Comparison of ENCODE assay signal across 14 cellular contexts in genomic region chr13:99353836-99354235, GRCh38. TPM values are rescaled to one million over a fixed set of nuclear protein-coding genes. Genes with fewer than 3 reads are reported as not detected.
DNase-seq lines count a peak whose midpoint lies in the region; ATAC-seq, FAIRE-seq and TF ChIP-seq lines count a peak whose summit lies in the region.
"Had no signal": no experiment of that assay in that cellular context is flagged by ENCODE, and none has a peak within 500 bp of the region (broad histone marks: within the 10 kb centered on the region; RNA-seq: fewer than 3 reads in every experiment).

No MANE protein-coding gene starts in this region.

- no peaks in the 10 kb centered on the region for H3K27me3 ChIP-seq in BLaER1 treated with 17β-estradiol and CSF1 and Interleukin-3, amounts not matched to agents 10 nM and 100 nM

- no peak for TF ChIP-seq POLR2A in GM12892 (IDR thresholded peaks at IDR 0.05; ENCODE audit: low read depth, low read length)

- H3K9me3 Mint-ChIP-seq in activated T-helper 2 cell treated with anti-CD3 and anti-CD28 coated beads, Interferon-gamma antibody, Interleukin-2, Interleukin-4, amounts not matched to agents 10 μg/mL and 5 μg/mL and 100 μg/mL, durations not matched to agents 14 hours and 24 hours and 36 hours: no peaks in the 10 kb centered on the region

- H3K4me3 ChIP-seq in BLaER1 treated with 17β-estradiol and CSF1 and Interleukin-3, amounts not matched to agents 10 nM and 100 nM: no peak overlapping the region
- H3K4me3 ChIP-seq: prostate gland had no signal

- FAIRE-seq in GM12892 (lab: Jason Lieb, UNC): peak; percentile 78

- H4K20me1 ChIP-seq in BLaER1 treated with 17β-estradiol and CSF1 and Interleukin-3, amounts not matched to agents 10 nM and 100 nM: peaks cover 5 to 47% (median 22%) of the 10 kb centered on the region in 11 experiments; a peak in 18 of 22 replicates

- H3K27me3 Mint-ChIP-seq in activated T-helper 2 cell treated with anti-CD3 and anti-CD28 coated beads, Interferon-gamma antibody, Interleukin-2, Interleukin-4, amounts not matched to agents 10 μg/mL and 5 μg/mL and 100 μg/mL, durations not matched to agents 14 hours and 24 hours and 36 hours (ENCODE audit: low read depth): no peaks in the 10 kb centered on the region

- peaks cover 62% of the 10 kb centered on the region for H3K36me3 Mint-ChIP-seq in activated T-helper 2 cell treated with anti-CD3 and anti-CD28 coated beads, Interferon-gamma antibody, Interleukin-2, Interleukin-4, amounts not matched to agents 10 μg/mL and 5 μg/mL and 100 μg/mL, durations not matched to agents 14 hours and 24 hours and 36 hours (ENCODE audit: low read depth)

- no peak for DNase-seq in GM12892 (ENCODE audit: insufficient read length)
- no peak for DNase-seq in activated T-helper 2 cell treated with anti-CD3 and anti-CD28 coated beads, Interferon-gamma antibody, Interleukin-2, Interleukin-4, amounts not matched to agents 10 μg/mL and 5 μg/mL and 100 μg/mL, durations not matched to agents 14 hours and 24 hours and 36 hours (ENCODE audit: low spot score)
- DNase-seq in iris pigment epithelial cell (ENCODE audit: low read depth): peak; percentile 57
- DNase-seq in nucleus accumbens (lab: John Stamatoyannopoulos, UW): no peak
- no peak for DNase-seq in cortex of kidney (lab: John Stamatoyannopoulos, UW)
- no peak for DNase-seq in left ventricle myocardium superior
- DNase-seq in T1000 (lab: John Stamatoyannopoulos, UW): no peak
- DNase-seq: aorta, Caco-2, NCI-H1694 treated with DMSO at 0.1 percent for 48 hours had no signal

- no peak for ATAC-seq in left ventricle myocardium superior
- ATAC-seq: left lobe of liver, PC-3 had no signal

- H3K9ac ChIP-seq in BLaER1 treated with 17β-estradiol and CSF1 and Interleukin-3, amounts not matched to agents 10 nM and 100 nM: no peak overlapping the region

- H3K36me3 ChIP-seq in BLaER1 treated with 17β-estradiol and CSF1 and Interleukin-3, amounts not matched to agents 10 nM and 100 nM: peaks cover 77 to 96% (median 92%) of the 10 kb centered on the region in 11 experiments
- H3K36me3 ChIP-seq: prostate gland had no signal

- H3K27ac Mint-ChIP-seq in activated T-helper 2 cell treated with anti-CD3 and anti-CD28 coated beads, Interferon-gamma antibody, Interleukin-2, Interleukin-4, amounts not matched to agents 10 μg/mL and 5 μg/mL and 100 μg/mL, durations not matched to agents 14 hours and 24 hours and 36 hours: peak overlapping the region; percentile 98

- H3K4me1 ChIP-seq in BLaER1 treated with 17β-estradiol and CSF1 and Interleukin-3, amounts not matched to agents 10 nM and 100 nM: peaks cover 35 to 59% (median 46%) of the 10 kb centered on the region in 10 experiments
- H3K4me1 ChIP-seq: Caco-2, prostate gland had no signal

- intact Hi-C loops in activated T-helper 2 cell treated with anti-CD3 and anti-CD28 coated beads, Interferon-gamma antibody, Interleukin-2, Interleukin-4, amounts not matched to agents 10 μg/mL and 5 μg/mL and 100 μg/mL, durations not matched to agents 14 hours and 24 hours and 36 hours (cut with micrococcal nuclease): loop anchor here (1.0 to 2.0 kb wide), 5 partner anchors 27 to 139 kb away; partner anchors contain the start of gene GPR183
- intact Hi-C loops in left ventricle myocardium superior (cut with micrococcal nuclease): no loop called here

- peaks cover 86% of the 10 kb centered on the region for H3K4me1 Mint-ChIP-seq in activated T-helper 2 cell treated with anti-CD3 and anti-CD28 coated beads, Interferon-gamma antibody, Interleukin-2, Interleukin-4, amounts not matched to agents 10 μg/mL and 5 μg/mL and 100 μg/mL, durations not matched to agents 14 hours and 24 hours and 36 hours (ENCODE audit: low read depth)

- no peaks in the 10 kb centered on the region for H3K9me3 ChIP-seq in BLaER1 treated with 17β-estradiol and CSF1 and Interleukin-3, amounts not matched to agents 10 nM and 100 nM (replicated peaks in 1 of 11)
- H3K9me3 ChIP-seq: Caco-2, prostate gland had no signal

- H3K4me2 ChIP-seq in BLaER1 treated with 17β-estradiol and CSF1 and Interleukin-3, amounts not matched to agents 10 nM and 100 nM: peak overlapping the region; percentile 80 to 95 (median 91); a peak in 19 of 22 replicates

- H3K27ac ChIP-seq in BLaER1 treated with 17β-estradiol and CSF1 and Interleukin-3, amounts not matched to agents 10 nM and 100 nM: peak overlapping the region in 3 of 11 experiments; percentile 8 to 84 (median 62); a peak in 3 of 22 replicates
- H3K27ac ChIP-seq: prostate gland had no signal

- H3K4me3 Mint-ChIP-seq in activated T-helper 2 cell treated with anti-CD3 and anti-CD28 coated beads, Interferon-gamma antibody, Interleukin-2, Interleukin-4, amounts not matched to agents 10 μg/mL and 5 μg/mL and 100 μg/mL, durations not matched to agents 14 hours and 24 hours and 36 hours (ENCODE audit: low read depth): peak overlapping the region; percentile 35

RNA-seq across cellular contexts. Expression of gene GPR183, which starts 46.6 kb away (rescaled TPM):
- polyA plus RNA-seq in GM12892 (2012; ENCODE audit: missing spikeins): 100 TPM
- 143 and 147 TPM in 2 replicates for total RNA-seq in activated T-helper 2 cell treated with anti-CD3 and anti-CD28 coated beads, Interferon-gamma antibody, Interleukin-2, Interleukin-4, amounts not matched to agents 10 μg/mL and 5 μg/mL and 100 μg/mL, durations not matched to agents 14 hours and 24 hours and 36 hours
- total RNA-seq in left ventricle myocardium superior: 2.6 TPM
- total RNA-seq: Caco-2, PC-3 had no signal

Comparison
In these comparisons a context has a peak if more than half of its experiments do, and no peak if none do; other contexts are left out.
1. RNA of gene GPR183, which starts 46.6 kb away (total RNA-seq): 143 to 147 TPM in activated T-helper 2 cell treated with anti-CD3 and anti-CD28 coated beads, Interferon-gamma antibody, Interleukin-2, Interleukin-4, amounts not matched to agents 10 μg/mL and 5 μg/mL and 100 μg/mL, durations not matched to agents 14 hours and 24 hours and 36 hours; 2.6 TPM in left ventricle myocardium superior (single experiment); every median in the first group is over 10 times any median in the second.